8 cellular contexts compared by ENCODE assay signal in the genomic region with DNA sequence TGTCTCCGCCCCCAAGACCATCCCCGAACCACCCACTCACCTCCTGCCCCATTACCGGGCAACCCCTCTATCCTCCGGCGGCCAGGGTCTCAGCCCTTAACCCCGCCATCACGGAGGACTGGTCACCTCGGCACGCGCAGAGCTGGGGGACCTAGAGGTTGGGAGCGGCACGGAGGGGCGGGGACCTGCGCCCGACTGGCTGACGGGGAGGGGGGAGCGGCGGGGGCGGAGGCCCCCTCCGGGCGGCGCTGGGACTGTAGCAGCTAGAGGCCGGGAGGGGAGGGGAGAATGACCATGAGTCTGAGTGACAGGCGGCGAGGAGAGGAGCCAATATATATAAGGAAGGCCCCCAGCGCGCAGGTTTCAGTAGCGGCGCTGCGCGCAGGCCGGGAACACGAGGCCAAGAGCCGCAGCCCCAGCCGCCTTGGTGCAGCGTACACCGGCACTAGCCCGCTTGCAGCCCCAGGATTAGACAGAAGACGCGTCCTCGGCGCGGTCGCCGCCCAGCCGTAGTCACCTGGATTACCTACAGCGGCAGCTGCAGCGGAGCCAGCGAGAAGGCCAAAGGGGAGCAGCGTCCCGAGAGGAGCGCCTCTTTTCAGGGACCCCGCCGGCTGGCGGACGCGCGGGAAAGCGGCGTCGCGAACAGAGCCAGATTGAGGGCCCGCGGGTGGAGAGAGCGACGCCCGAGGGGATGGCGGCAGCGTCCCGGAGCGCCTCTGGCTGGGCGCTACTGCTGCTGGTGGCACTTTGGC. TPM values are rescaled to one million over a fixed set of nuclear protein-coding genes. Genes with fewer than 3 reads are reported as not detected.
DNase-seq lines count a peak whose midpoint lies in the region; ATAC-seq, FAIRE-seq and TF ChIP-seq lines count a peak whose summit lies in the region.

A gene (plus strand): TSS at position 366 of the 755 bp plus-strand sequence. CDS start 329 bp downstream, at position 695.

- H3K27ac ChIP-seq in right atrium auricular region, result peak within 1 kb of the TSS; percentile 44 to 62

- in situ Hi-C loops in Caki2 (cut with HindIII; ENCODE audit: low pct_unique_long_range_greater_than_20kb, low sequenced_read_pairs), result no loop called here

- DNase-seq in Caki2 (ENCODE audit: low read depth), result peak; percentile 82
- peak; percentile 77 for DNase-seq in HTR-8/SVneo (ENCODE audit: insufficient read length, low spot score)
- peak; percentile 34 for DNase-seq in NOMO-1 treated with DMSO at 0.1 percent for 48 hours (lab: John Stamatoyannopoulos, UW; ENCODE audit: unreplicated experiment)
- peak; percentile 58 for DNase-seq in activated naive CD8-positive, alpha-beta T cell treated with anti-CD3 and anti-CD28 coated beads for 36 hours
- peak; percentile 67 for DNase-seq in right atrium auricular region (ENCODE audit: low spot score)
- DNase-seq in sciatic nerve (ENCODE audit: low spot score), result no peak

- ATAC-seq in sciatic nerve (peak; percentile 31), GM19023 (IDR thresholded peaks at IDR 0.05; ENCODE audit: unreplicated experiment) (no peak), HG03342 (IDR thresholded peaks at IDR 0.05; ENCODE audit: unreplicated experiment) (no peak)

- peaks cover 0 to 73% of the 10 kb centered on the region in 2 donors for H3K4me1 ChIP-seq in right atrium auricular region

- H3K36me3 Mint-ChIP-seq in activated naive CD8-positive, alpha-beta T cell treated with anti-CD3 and anti-CD28 coated beads for 36 hours, result no peaks in the 10 kb centered on the region

- H3K27me3 Mint-ChIP-seq in activated naive CD8-positive, alpha-beta T cell treated with anti-CD3 and anti-CD28 coated beads for 36 hours, result peaks cover 81% of the 10 kb centered on the region

- no peaks in the 10 kb centered on the region for H3K36me3 ChIP-seq in right atrium auricular region

- H3K9me3 ChIP-seq in right atrium auricular region, result no peaks in the 10 kb centered on the region

- FAIRE-seq in HTR-8/SVneo (lab: Jason Lieb, UNC), result no peak

- peaks cover 31% of the 10 kb centered on the region for H3K4me1 Mint-ChIP-seq in activated naive CD8-positive, alpha-beta T cell treated with anti-CD3 and anti-CD28 coated beads for 36 hours

- H3K27me3 ChIP-seq in right atrium auricular region, result peaks cover 13 to 18% of the 10 kb centered on the region in 2 donors

- H3K4me3 ChIP-seq in right atrium auricular region, result peak within 1 kb of the TSS; percentile 47 to 64

- H3K27ac Mint-ChIP-seq in activated naive CD8-positive, alpha-beta T cell treated with anti-CD3 and anti-CD28 coated beads for 36 hours, result no peak within 1 kb of the TSS

- intact Hi-C loops in sciatic nerve (cut with DNase I), result no loop called here

- TF ChIP-seq CTCF in right atrium auricular region (IDR thresholded peaks at IDR 0.05), result no peak

- no peaks in the 10 kb centered on the region for H3K9me3 Mint-ChIP-seq in activated naive CD8-positive, alpha-beta T cell treated with anti-CD3 and anti-CD28 coated beads for 36 hours

- H3K4me3 Mint-ChIP-seq in activated naive CD8-positive, alpha-beta T cell treated with anti-CD3 and anti-CD28 coated beads for 36 hours, result peak within 1 kb of the TSS; percentile 61

RNA-seq across cellular contexts. Expression of the gene that starts here (rescaled TPM):
- 0.07 TPM in 1 of 2 replicates, not detected in the other for total RNA-seq in Caki2 (2014; rRNA removed; shearing (Covaris generic); ENCODE audit: low replicate concordance)
- total RNA-seq in activated naive CD8-positive, alpha-beta T cell treated with anti-CD3 and anti-CD28 coated beads for 36 hours, result not detected
- total RNA-seq in right atrium auricular region (1 to 10 TPM; 7.5 to 9.8 TPM), sciatic nerve (33.3 TPM)

Comparison
In these comparisons a context has a peak if more than half of its experiments do, and no peak if none do; other contexts are left out.
1. Peak in DNase-seq in Caki2; RNA of the gene not detected or under 1 TPM.
2. Peak in DNase-seq in activated naive CD8-positive, alpha-beta T cell treated with anti-CD3 and anti-CD28 coated beads for 36 hours; RNA of the gene not detected or under 1 TPM.